In the genomic region with DNA sequence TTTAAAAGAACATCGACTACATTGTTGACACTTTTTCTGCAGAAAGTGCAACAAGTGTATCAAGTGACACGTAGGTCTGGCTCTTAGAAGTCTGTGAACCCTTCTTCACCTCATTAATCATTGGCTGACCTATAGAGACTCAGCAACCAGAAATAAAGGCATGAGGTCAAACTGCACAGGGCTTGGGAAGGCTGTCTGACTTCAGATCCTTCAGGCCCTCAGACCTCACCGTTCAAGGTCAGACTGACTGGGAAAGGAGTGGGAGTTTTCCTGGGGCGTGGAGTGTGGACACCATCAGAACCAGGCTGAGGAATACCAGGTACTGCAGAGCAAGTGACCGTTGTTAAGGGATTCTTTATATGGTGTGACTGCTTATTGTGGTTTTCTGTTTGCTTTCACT, we compare ENCODE assay signal across 27 cellular contexts. TPM values are rescaled to one million over a fixed set of nuclear protein-coding genes. Genes with fewer than 3 reads are reported as not detected.
"Had no signal": no experiment of that assay in that cellular context is flagged by ENCODE, and none has a peak within 500 bp of the region (broad histone marks: within the 10 kb centered on the region; RNA-seq: fewer than 3 reads in every experiment).

No MANE protein-coding gene starts in this region.

- H3K36me3 Mint-ChIP-seq: mesothelial cell of epicardium; natural killer cell treated with Interleukin-12 subunit alpha and Interleukin-12 subunit beta and Interleukin-15 and Interleukin-18, amount 100 ng/mL, for 72 hours; neural progenitor cell; stimulated activated memory B cell treated with anti-CD40 and anti-IgM and Interleukin-4, amounts not matched to agents 10 μg/mL and 1 μg/mL and 100 μg/mL, for 72 hours; type B pancreatic cell had no signal

- H3K4me3 Mint-ChIP-seq: mesothelial cell of epicardium; natural killer cell treated with Interleukin-12 subunit alpha and Interleukin-12 subunit beta and Interleukin-15 and Interleukin-18, amount 100 ng/mL, for 72 hours; neural progenitor cell; stimulated activated memory B cell treated with anti-CD40 and anti-IgM and Interleukin-4, amounts not matched to agents 10 μg/mL and 1 μg/mL and 100 μg/mL, for 72 hours; type B pancreatic cell had no signal

- H3K27ac ChIP-seq: dorsolateral prefrontal cortex, gastrocnemius medialis, left lung, neural progenitor cell, parathyroid adenoma, prostate gland, right atrium auricular region, testis, tibial artery had no signal

- H3K4me3 ChIP-seq: dorsolateral prefrontal cortex, gastrocnemius medialis, left lung, mucosa of descending colon, neural progenitor cell, prostate gland, right atrium auricular region, testis, tibial artery had no signal

- H3K27me3 ChIP-seq: gastrocnemius medialis, right atrium auricular region, testis had no signal

- H3K36me3 ChIP-seq: gastrocnemius medialis, left lung, neural progenitor cell, prostate gland, right atrium auricular region, tibial artery had no signal

- H3K9me3 Mint-ChIP-seq: natural killer cell treated with Interleukin-12 subunit alpha and Interleukin-12 subunit beta and Interleukin-15 and Interleukin-18, amount 100 ng/mL, for 72 hours had no signal

- H3K27ac Mint-ChIP-seq: mesothelial cell of epicardium; naive B cell; natural killer cell treated with Interleukin-12 subunit alpha and Interleukin-12 subunit beta and Interleukin-15 and Interleukin-18, amount 100 ng/mL, for 72 hours; neural progenitor cell; stimulated activated memory B cell treated with anti-CD40 and anti-IgM and Interleukin-4, amounts not matched to agents 10 μg/mL and 1 μg/mL and 100 μg/mL, for 72 hours; type B pancreatic cell had no signal

- H3K4me1 ChIP-seq: gastrocnemius medialis, left lung, neural progenitor cell, parathyroid adenoma, prostate gland, right atrium auricular region, tibial artery had no signal

- H3K9me3 ChIP-seq: prostate gland, testis had no signal

- DNase-seq: dorsolateral prefrontal cortex; effector CD4-positive, alpha-beta T cell; foreskin fibroblast; gastrocnemius medialis; left lung; mesenchymal stem cell; mucosa of descending colon; naive B cell; stimulated activated CD4-positive, alpha-beta T cell treated with anti-CD3 and anti-CD28 coated beads, Interleukin-4, amount 100 ng/mL, for 4 hours; stimulated activated naive CD8-positive, alpha-beta T cell treated with anti-CD3 and anti-CD28 coated beads, Interleukin-15, Interleukin-2, amounts not matched to agents 100 U/mL and 50 U/mL, for 24 hours; substantia nigra; testis; tibial artery had no signal

- H3K4me1 Mint-ChIP-seq: mesothelial cell of epicardium; naive B cell; neural progenitor cell; stimulated activated memory B cell treated with anti-CD40 and anti-IgM and Interleukin-4, amounts not matched to agents 10 μg/mL and 1 μg/mL and 100 μg/mL, for 72 hours had no signal

RNA-seq across cellular contexts. Expression of a gene that starts 24.2 kb away (rescaled TPM):
- total RNA-seq: dorsolateral prefrontal cortex; gastrocnemius medialis; glomerular endothelial cell; left lung; lower leg skin; lung microvascular endothelial cell; mesothelial cell of epicardium; natural killer cell treated with Interleukin-12 subunit alpha and Interleukin-12 subunit beta and Interleukin-15 and Interleukin-18, amount 100 ng/mL, for 72 hours; osteoblast; prostate gland; right atrium auricular region; sciatic nerve; urinary bladder had no signal

RNA-seq across cellular contexts. Expression of a gene that starts 25.2 kb away (rescaled TPM):
- total RNA-seq: glomerular endothelial cell; left lung; lower leg skin; lung microvascular endothelial cell; natural killer cell treated with Interleukin-12 subunit alpha and Interleukin-12 subunit beta and Interleukin-15 and Interleukin-18, amount 100 ng/mL, for 72 hours; osteoblast; right atrium auricular region; sciatic nerve; urinary bladder had no signal

RNA-seq across cellular contexts. Expression of a gene that starts 44.5 kb away (rescaled TPM):
- total RNA-seq: gastrocnemius medialis; glomerular endothelial cell; left lung; lower leg skin; lung microvascular endothelial cell; mesothelial cell of epicardium; natural killer cell treated with Interleukin-12 subunit alpha and Interleukin-12 subunit beta and Interleukin-15 and Interleukin-18, amount 100 ng/mL, for 72 hours; osteoblast; prostate gland; right atrium auricular region; sciatic nerve; urinary bladder had no signal
